Comparison of ENCODE assay signal across 9 cellular contexts in the genomic region with DNA sequence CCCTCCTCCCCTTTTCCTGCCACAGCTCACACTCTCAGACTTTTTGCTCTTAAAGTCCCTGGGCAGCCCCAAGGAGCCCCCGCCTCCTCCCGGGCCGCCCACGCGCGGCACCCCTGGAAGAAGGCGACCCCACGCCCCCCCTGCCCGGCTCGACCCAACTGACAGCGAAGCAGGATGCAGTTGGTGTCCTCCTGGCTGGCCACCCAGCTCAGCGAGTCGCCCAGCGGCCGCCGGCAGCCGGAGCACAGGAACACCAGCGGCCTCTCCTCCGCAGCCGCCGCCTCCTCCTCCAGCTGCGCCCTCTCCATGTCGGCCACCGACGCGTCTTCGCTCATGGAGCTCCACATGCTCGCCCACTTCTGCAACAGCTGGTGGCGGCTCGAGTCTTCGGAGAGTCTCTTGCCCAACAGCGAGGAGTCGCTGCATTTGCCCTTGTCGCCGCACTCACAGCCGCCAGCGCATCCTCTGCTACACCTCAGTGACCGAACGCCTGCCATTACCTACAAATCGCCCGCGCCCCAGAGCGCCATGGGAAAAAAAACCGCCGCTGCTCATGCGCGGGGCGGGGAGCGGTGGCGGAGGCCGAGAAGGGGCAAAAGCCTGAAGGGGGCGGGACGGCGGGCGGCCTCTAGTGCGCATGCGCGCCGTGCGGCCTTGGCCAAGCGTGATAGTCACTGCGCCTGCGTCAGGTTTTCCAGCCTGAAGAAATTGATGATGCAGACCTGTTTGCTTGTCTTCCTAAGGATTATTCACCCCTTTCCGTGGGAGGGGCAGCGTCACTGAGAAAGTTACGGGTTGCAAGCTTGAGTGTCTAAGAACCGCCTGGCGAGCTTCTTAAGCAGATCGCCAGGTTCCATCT. TPM values are rescaled to one million over a fixed set of nuclear protein-coding genes. Genes with fewer than 3 reads are reported as not detected.
DNase-seq lines count a peak whose midpoint lies in the region; ATAC-seq, FAIRE-seq and TF ChIP-seq lines count a peak whose summit lies in the region.
"Had no signal": no experiment of that assay in that cellular context is flagged by ENCODE, and none has a peak within 500 bp of the region (broad histone marks: within the 10 kb centered on the region; RNA-seq: fewer than 3 reads in every experiment).

MIS18A (minus strand) TSS at position 532 of the 859 bp plus-strand sequence; CDS start at position 497, 35 bp downstream.

- TF ChIP-seq CTCF in AG09319 (IDR thresholded peaks at IDR 0.05; ENCODE audit: low read depth, low read length) (no peak), keratinocyte (optimal IDR thresholded peaks at IDR 0.05 in 1 of 3, IDR thresholded peaks at IDR 0.05 in 1 of 3, conservative IDR thresholded peaks at IDR 0.05 in 1 of 3; ENCODE audit: extremely low read depth in 1 of 3, insufficient read depth in 2 of 3, low read length in 3 of 3) (no peak)

- H3K27me3 ChIP-seq in keratinocyte (ENCODE audit: control insufficient read depth, extremely low read depth, insufficient read depth, low read length): no peaks in the 10 kb centered on the region

- H3K9ac ChIP-seq in keratinocyte (ENCODE audit: control insufficient read depth, extremely low read depth, insufficient read depth, low read length): peak within 1 kb of the TSS; percentile 83

- H3K9me1 ChIP-seq in keratinocyte (ENCODE audit: control insufficient read depth, extremely low read depth, insufficient read depth, low read length): no peaks in the 10 kb centered on the region

- H2AFZ ChIP-seq in keratinocyte (ENCODE audit: control insufficient read depth, low read length): peak within 1 kb of the TSS; percentile 99

- dilution Hi-C loops in keratinocyte (cut with MboI; ENCODE audit: extremely low pct_ligation_motif_present, low sequenced_read_pairs): no loop called here

- H4K20me1 ChIP-seq in keratinocyte (ENCODE audit: control insufficient read depth, extremely low read depth, insufficient read depth, low read length): no peaks in the 10 kb centered on the region

- peaks cover 13% of the 10 kb centered on the region for H3K79me2 ChIP-seq in keratinocyte (ENCODE audit: control insufficient read depth, insufficient read depth, low read length)

- FAIRE-seq in keratinocyte (lab: Jason Lieb, UNC): peak; percentile 78
- FAIRE-seq: colon had no signal

- peak within 1 kb of the TSS; percentile 79 for H3K27ac ChIP-seq in keratinocyte (ENCODE audit: control insufficient read depth, insufficient read depth, low read length)

- H3K4me1 ChIP-seq in keratinocyte (ENCODE audit: control insufficient read depth, extremely low read depth, insufficient read depth, low read length): peaks cover 12% of the 10 kb centered on the region

- ATAC-seq in GM19035 (IDR thresholded peaks at IDR 0.05; ENCODE audit: unreplicated experiment) (peak; percentile 93), HG03354 (IDR thresholded peaks at IDR 0.05; ENCODE audit: poor library complexity, severe bottlenecking, unreplicated experiment) (peak; percentile 95)
- peak; percentile 90 to 91 for ATAC-seq in activated CD4-positive, CD25-positive, alpha-beta regulatory T cell treated with anti-CD3 and anti-CD28 coated beads, Interleukin-2, amount 50 U/mL, for 24 hours

- peak within 1 kb of the TSS; percentile 81 to 97 (median 88) for H3K4me3 ChIP-seq in keratinocyte (ENCODE audit: control insufficient read depth in 2 of 3, extremely low read depth in 1 of 3, insufficient read depth in 2 of 3, low read depth in 1 of 3, low read length in 3 of 3)

- DNase-seq in AG09319 (ENCODE audit: extremely low read depth, low read depth) (peak; percentile 84), NCI-H446 treated with DMSO at 0.1 percent for 48 hours (lab: John Stamatoyannopoulos, UW) (peak; percentile 89), cerebellar nuclear complex (lab: John Stamatoyannopoulos, UW) (peak; percentile 38 to 77), keratinocyte (ENCODE audit: low read depth, low spot score) (peak; percentile 97)
- peak; percentile 97 to 98 for DNase-seq in stimulated activated CD4-positive, alpha-beta T cell treated with anti-CD3 and anti-CD28 coated beads, Interleukin-15, amount 100 ng/mL, for 1 hour (ENCODE audit: low read depth in 1 of 2, low spot score in 1 of 2)

- H3K36me3 ChIP-seq in keratinocyte (ENCODE audit: control insufficient read depth in 2 of 2, extremely low read depth in 1 of 2, insufficient read depth in 2 of 2, low read length in 2 of 2): peaks cover 0 to 3% of the 10 kb centered on the region in 2 experiments

- H3K4me2 ChIP-seq in keratinocyte (ENCODE audit: control insufficient read depth, extremely low read depth, insufficient read depth, low read depth, low read length): peak within 1 kb of the TSS; percentile 91

- no peaks in the 10 kb centered on the region for H3K9me3 ChIP-seq in keratinocyte (ENCODE audit: control insufficient read depth, low read depth, low read length)

RNA-seq across cellular contexts. Expression of gene MIS18A, which starts in this region (rescaled TPM):
- 6.6 to 12.1 TPM (median 11.8 TPM) in 3 replicates for polyA plus RNA-seq in keratinocyte
- 3.3 TPM for polyA plus RNA-seq in keratinocyte (2011; ENCODE audit: low read depth)
- 6.8 and 7.1 TPM in 2 replicates for polyA plus RNA-seq in keratinocyte (2011; cell fraction: cytosol; rRNA removed)
- 4.8 and 7.7 TPM in 2 replicates for polyA plus RNA-seq in keratinocyte (2011; cell fraction: nucleus; rRNA removed)
- polyA plus RNA-seq in keratinocyte (2012; ENCODE audit: low replicate concordance): 5.1 and 12.1 TPM in 2 replicates
- polyA minus RNA-seq in keratinocyte: 0.46 to 4.0 TPM (median 1.5 TPM) in 3 replicates
- polyA minus RNA-seq in keratinocyte (2011; cell fraction: cytosol; rRNA and poly(A)+ RNA removed): 6.1 TPM
- polyA minus RNA-seq in keratinocyte (2011; cell fraction: nucleus; rRNA and poly(A)+ RNA removed): 1.8 and 2.8 TPM in 2 replicates

Comparison
In these comparisons a context has a peak if more than half of its experiments do, and no peak if none do; other contexts are left out.
1. Peak in every context shown above with its lines: DNase-seq, ATAC-seq, H3K4me3 ChIP-seq and H3K27ac ChIP-seq.